Comparison of ENCODE assay signal across 8 cellular contexts in the genomic region with DNA sequence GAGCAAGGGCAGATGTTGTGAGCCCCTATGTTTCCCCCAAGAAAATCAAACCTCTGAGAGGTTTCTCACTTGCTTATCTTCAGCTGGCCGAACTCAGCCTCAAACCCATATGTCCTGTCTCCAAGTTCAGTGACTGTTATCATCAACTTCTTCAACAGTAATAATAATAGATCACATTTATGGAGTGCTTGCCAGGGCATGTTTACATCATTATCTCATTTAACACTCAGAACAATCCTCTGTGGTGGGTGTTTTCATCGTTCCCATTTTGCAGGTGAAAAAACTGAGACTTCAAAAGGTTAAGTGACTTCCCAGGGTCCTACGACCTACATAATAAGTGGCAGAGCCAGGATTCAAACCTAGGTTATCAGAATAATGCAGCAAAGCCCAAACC. TPM values are rescaled to one million over a fixed set of nuclear protein-coding genes. Genes with fewer than 3 reads are reported as not detected.
A peak's percentile ranks its signal among the peaks of the same experiment; 100 is the strongest.
DNase-seq lines count a peak whose midpoint lies in the region; ATAC-seq, FAIRE-seq and TF ChIP-seq lines count a peak whose summit lies in the region.

No MANE protein-coding gene starts in this region.

- ATAC-seq in K562 (no peak), upper lobe of right lung (no peak), GM19035 (IDR thresholded peaks at IDR 0.05; ENCODE audit: unreplicated experiment) (no peak)

- peak overlapping the region; percentile 59 for H3K4me3 Mint-ChIP-seq in activated naive CD4-positive, alpha-beta T cell treated with anti-CD3 and anti-CD28 coated beads, Interleukin-2, amount 10 ng/mL, durations not matched to agents 7 days and 5 days

- peak overlapping the region; percentile 4 for H2BK15ac ChIP-seq in mesenchymal stem cell (ENCODE audit: low read depth, poor library complexity, severe bottlenecking)

- no peaks in the 10 kb centered on the region for H4K20me1 ChIP-seq in K562 (replicated peaks; ENCODE audit: control insufficient read depth, insufficient read depth, low read length)

- no peak for TF ChIP-seq CTCF in K562 (IDR thresholded peaks at IDR 0.05 in 2 of 3, conservative IDR thresholded peaks at IDR 0.05 in 1 of 3; ENCODE audit: insufficient read depth in 2 of 3, low read depth in 1 of 3, low read length in 3 of 3)
- no peak for TF ChIP-seq CTCF in upper lobe of right lung (IDR thresholded peaks at IDR 0.05)

- peaks cover 81% of the 10 kb centered on the region for H3K4me1 Mint-ChIP-seq in activated naive CD4-positive, alpha-beta T cell treated with anti-CD3 and anti-CD28 coated beads, Interleukin-2, amount 10 ng/mL, durations not matched to agents 7 days and 5 days

- no peaks in the 10 kb centered on the region for H3K27me3 Mint-ChIP-seq in activated naive CD4-positive, alpha-beta T cell treated with anti-CD3 and anti-CD28 coated beads, Interleukin-2, amount 10 ng/mL, durations not matched to agents 7 days and 5 days

- H2AK5ac ChIP-seq in mesenchymal stem cell (ENCODE audit: low read length, severe bottlenecking) = no peak overlapping the region

- FAIRE-seq in K562 (lab: Jason Lieb, UNC) = no peak

- H3K4me1 ChIP-seq in K562 (replicated peaks in 1 of 2; ENCODE audit: control insufficient read depth in 2 of 2, insufficient read depth in 2 of 2, low read length in 2 of 2) (peaks cover 35 to 40% of the 10 kb centered on the region in 2 experiments), mesenchymal stem cell (ENCODE audit: control insufficient read depth, insufficient read depth, low read depth, low read length) (peaks cover 36% of the 10 kb centered on the region), upper lobe of right lung (peaks cover 61% of the 10 kb centered on the region)

- H3K9ac ChIP-seq in K562 (ENCODE audit: insufficient read depth in 1 of 2, low read depth in 2 of 2, low read length in 2 of 2) (peak overlapping the region; percentile 65 to 87; a peak in 2 of 4 replicates), mesenchymal stem cell (ENCODE audit: low read length) (peak overlapping the region; percentile 99)

- H3K18ac ChIP-seq in mesenchymal stem cell (ENCODE audit: low read depth in 1 of 2, low read length in 2 of 2) = no peak overlapping the region

- CTCF ChIA-PET in activated naive CD4-positive, alpha-beta T cell treated with anti-CD3 and anti-CD28 coated beads, Interleukin-2, amount 10 ng/mL, durations not matched to agents 7 days and 5 days (lab: Charles Lee) = interaction anchor here (1.1 to 5.2 kb wide), 4 partner anchors 9 to 34 kb away, joined by 3 to 51 read pairs (median 4); no protein-coding TSS in a partner anchor
- CTCF ChIA-PET in K562 (lab: Yijun Ruan, JAX; ENCODE audit: low intra/inter-chr PET ratio) = interaction anchor here (1.3 kb wide), 1 partner anchor 33 kb away, joined by 3 read pairs; no protein-coding TSS in a partner anchor

- H2BK5ac ChIP-seq in mesenchymal stem cell (ENCODE audit: low read depth, low read length, poor library complexity, severe bottlenecking) = no peak overlapping the region

- TF ChIP-seq RAD21 in K562 (CRISPR knock-in tag; conservative IDR thresholded peaks at IDR 0.05 in 1 of 2, IDR thresholded peaks at IDR 0.05 in 1 of 2) = no peak

- POLR2A ChIA-PET in K562 (lab: Yijun Ruan, JAX) = interaction anchor here (1.0 to 3.1 kb wide), 6 partner anchors 9 to 56 kb away, joined by 3 to 10 read pairs (median 6); no protein-coding TSS in a partner anchor

- peak overlapping the region; percentile 5; the same call in 2 of the 3 replicates for H3K27ac ChIP-seq in K562 (ENCODE audit: extremely low read depth, low read depth, low read length)
- H3K27ac ChIP-seq in mesenchymal stem cell (ENCODE audit: low read length, poor library complexity, severe bottlenecking) = peak overlapping the region; percentile 85
- H3K27ac ChIP-seq in upper lobe of right lung = peak overlapping the region; percentile 98

- peak overlapping the region; percentile 55 for H4K91ac ChIP-seq in mesenchymal stem cell (ENCODE audit: low read length)

- H3K79me1 ChIP-seq in mesenchymal stem cell (replicated peaks; ENCODE audit: low read length, poor library complexity, severe bottlenecking) = peaks cover 1% of the 10 kb centered on the region

- H3K14ac ChIP-seq in mesenchymal stem cell (ENCODE audit: low read length in 2 of 2) = no peak overlapping the region

- H3K9me3 ChIP-seq in K562 (replicated peaks; ENCODE audit: control insufficient read depth, insufficient read depth, low read depth, low read length) (no peaks in the 10 kb centered on the region), mesenchymal stem cell (ENCODE audit: control insufficient read depth, low read length) (no peaks in the 10 kb centered on the region), upper lobe of right lung (no peaks in the 10 kb centered on the region)

- no peak overlapping the region for H3K23ac ChIP-seq in mesenchymal stem cell (ENCODE audit: low read length in 2 of 2)

- in situ Hi-C loops in K562 (cut with MboI) = loop anchor here (25.0 kb wide), 1 partner anchor 197 kb away; no protein-coding TSS in a partner anchor

- intact Hi-C loops in K562 (cut with micrococcal nuclease) = loop anchor here (1.0 kb wide), 1 partner anchor 11 kb away; no protein-coding TSS in a partner anchor
- intact Hi-C loops in upper lobe of right lung (cut with DNase I) = no loop called here

- H2BK12ac ChIP-seq in mesenchymal stem cell (ENCODE audit: low read length in 2 of 2) = no peak overlapping the region

- no peaks in the 10 kb centered on the region for H3K9me3 Mint-ChIP-seq in activated naive CD4-positive, alpha-beta T cell treated with anti-CD3 and anti-CD28 coated beads, Interleukin-2, amount 10 ng/mL, durations not matched to agents 7 days and 5 days

- no peak for TF ChIP-seq EP300 in K562 (IDR thresholded peaks at IDR 0.05; ENCODE audit: low read length)

- no peak for DNase-seq in activated naive CD4-positive, alpha-beta T cell treated with anti-CD3 and anti-CD28 coated beads, Interleukin-2, amount 10 ng/mL, durations not matched to agents 7 days and 5 days
- DNase-seq in activated naive CD4-positive, alpha-beta T cell treated with Interleukin-2 at 50 U/mL for 16 hours = no peak
- DNase-seq in K562 (ENCODE audit: extremely low read depth in 1 of 4, low spot score in 3 of 4) = no peak
- DNase-seq in mesenchymal stem cell = no peak
- no peak for DNase-seq in upper lobe of right lung
- no peak for DNase-seq in activated effector memory CD4-positive, alpha-beta T cell treated with anti-CD3 and anti-CD28 coated beads, Interleukin-2, amount 50 U/mL, for 16 hours
- no peak for DNase-seq in T-helper 9 cell

- peak overlapping the region; percentile 94 for H3K27ac Mint-ChIP-seq in activated naive CD4-positive, alpha-beta T cell treated with anti-CD3 and anti-CD28 coated beads, Interleukin-2, amount 10 ng/mL, durations not matched to agents 7 days and 5 days

- H3K36me3 ChIP-seq in K562 (ENCODE audit: control insufficient read depth, insufficient read depth, low read length) (peaks cover 47% of the 10 kb centered on the region), mesenchymal stem cell (ENCODE audit: control insufficient read depth in 1 of 2, insufficient read depth in 2 of 2, low read depth in 1 of 2, low read length in 2 of 2) (peaks cover 23 to 64% of the 10 kb centered on the region in 2 experiments), upper lobe of right lung (peaks cover 30% of the 10 kb centered on the region)

- H3K4me2 ChIP-seq in K562 (ENCODE audit: insufficient read depth, low read length) (peak overlapping the region; percentile 88), mesenchymal stem cell (ENCODE audit: low read length, poor library complexity, severe bottlenecking) (peak overlapping the region; percentile 47)

- H3K9me1 ChIP-seq in K562 (ENCODE audit: control insufficient read depth, insufficient read depth, low read length) = no peaks in the 10 kb centered on the region

- H3K27me3 ChIP-seq in K562 (ENCODE audit: control insufficient read depth in 2 of 2, insufficient read depth in 2 of 2, low read length in 2 of 2) = no peaks in the 10 kb centered on the region
- H3K27me3 ChIP-seq in mesenchymal stem cell (ENCODE audit: control insufficient read depth in 1 of 2, insufficient read depth in 1 of 2, low read length in 2 of 2) = no peaks in the 10 kb centered on the region
- H3K27me3 ChIP-seq in upper lobe of right lung = no peaks in the 10 kb centered on the region

- H4K8ac ChIP-seq in mesenchymal stem cell (ENCODE audit: low read length) = peak overlapping the region; percentile 19

- no peak overlapping the region for H3K4me3 ChIP-seq in K562
- peak overlapping the region in 1 of 2 experiments; percentile 97 for H3K4me3 ChIP-seq in mesenchymal stem cell (ENCODE audit: insufficient read depth in 1 of 2, low read depth in 1 of 2, low read length in 2 of 2)
- peak overlapping the region; percentile 21 for H3K4me3 ChIP-seq in upper lobe of right lung

- H2AFZ ChIP-seq in K562 (ENCODE audit: low read depth, low read length) (no peak overlapping the region), mesenchymal stem cell (ENCODE audit: low read depth, low read length) (no peak overlapping the region)

- H3K4ac ChIP-seq in mesenchymal stem cell (ENCODE audit: low read depth in 1 of 2, low read length in 2 of 2) = no peak overlapping the region

- no TSS peak for BruUV-seq in K562 (replicated peaks; lab: Mats Ljungman, UMichigan)

- H3K79me2 ChIP-seq in K562 (ENCODE audit: control insufficient read depth, insufficient read depth, low read length) = peaks cover 46% of the 10 kb centered on the region

- TF ChIP-seq POLR2A in K562 (conservative IDR thresholded peaks at IDR 0.05) = no peak

- peaks cover 58% of the 10 kb centered on the region for H3K36me3 Mint-ChIP-seq in activated naive CD4-positive, alpha-beta T cell treated with anti-CD3 and anti-CD28 coated beads, Interleukin-2, amount 10 ng/mL, durations not matched to agents 7 days and 5 days

- 32% methylated on average over 3 of the region's 3 CpGs for WGBS in K562 (ENCODE audit: insufficient coverage, low coverage, missing lambda C conversion rate)
- 46% methylated on average over 3 of the region's 3 CpGs for WGBS in mesenchymal stem cell

- H2BK120ac ChIP-seq in mesenchymal stem cell (ENCODE audit: low read depth, low read length) = no peak overlapping the region

RNA-seq across cellular contexts. Expression of gene CAPN2, which starts 3.4 kb away (rescaled TPM):
- 180 and 218 TPM in 2 replicates for total RNA-seq in K562 (2011; cell fraction: chromatin; rRNA removed; ENCODE audit: low replicate concordance)
- total RNA-seq in K562 (2011; cell fraction: nucleolus; rRNA removed) = 119 and 120 TPM in 2 replicates
- total RNA-seq in K562 (2011; cell fraction: nucleoplasm; rRNA removed) = 132 and 165 TPM in 2 replicates
- 116 and 157 TPM in 2 replicates for total RNA-seq in K562 (2014; rRNA removed)
- 80.4 and 84.2 TPM in 2 replicates for total RNA-seq in K562 (2014; rRNA removed; fragmentation: Illumina TruSeq; extraction: Trizol)
- total RNA-seq in K562 (2015; rRNA removed; fragmentation: Illumina TruSeq; extraction: Trizol) = 86.8 and 87.7 TPM in 2 replicates
- total RNA-seq in K562 (2021) = 94.8 and 101 TPM in 2 replicates
- 113 and 120 TPM in 2 replicates for polyA plus RNA-seq in K562 (2011; rRNA removed)
- polyA plus RNA-seq in K562 (2011; cell fraction: cytosol; rRNA removed) = 55.7 and 58.0 TPM in 2 replicates
- polyA plus RNA-seq in K562 (2011; cell fraction: nucleus; rRNA removed) = 254 and 312 TPM in 2 replicates
- 81.1 and 119 TPM in 2 replicates for polyA plus RNA-seq in K562 (2012)
- 92.6 and 102 TPM in 2 replicates for polyA plus RNA-seq in K562 (2014; fragmentation: Illumina TruSeq; extraction: Trizol)
- 10 to 100 TPM; 24.6 to 28.5 TPM for polyA plus RNA-seq in K562 (2014; fragmentation: Nextera tagmentation; extraction: Ambion mirVana)
- polyA plus RNA-seq in K562 (2014; rRNA removed) = 106 and 124 TPM in 2 replicates
- polyA minus RNA-seq in K562 (2011; rRNA and poly(A)+ RNA removed) = 114 and 116 TPM in 2 replicates
- 68.3 and 82.5 TPM in 2 replicates for polyA minus RNA-seq in K562 (2011; cell fraction: cytosol; rRNA and poly(A)+ RNA removed)
- 63.0 and 87.3 TPM in 2 replicates for polyA minus RNA-seq in K562 (2011; cell fraction: nucleus; rRNA and poly(A)+ RNA removed)
- polyA plus RNA-seq in mesenchymal stem cell (2013, experiment 1 of 2) = 247 TPM
- 249 TPM for polyA plus RNA-seq in mesenchymal stem cell (2013, experiment 2 of 2)
- 306 TPM for total RNA-seq in upper lobe of right lung

RNA-seq across cellular contexts. Expression of gene CAPN8, which starts 50.2 kb away (rescaled TPM):
- not detected in 2 replicates for total RNA-seq in K562 (2011; cell fraction: chromatin; rRNA removed; ENCODE audit: low replicate concordance)
- total RNA-seq in K562 (2011; cell fraction: nucleolus; rRNA removed) = not detected in 2 replicates
- total RNA-seq in K562 (2011; cell fraction: nucleoplasm; rRNA removed) = not detected in 2 replicates
- not detected in 2 replicates for total RNA-seq in K562 (2014; rRNA removed)
- total RNA-seq in K562 (2014; rRNA removed; fragmentation: Illumina TruSeq; extraction: Trizol) = not detected in 2 replicates
- not detected in 2 replicates for total RNA-seq in K562 (2015; rRNA removed; fragmentation: Illumina TruSeq; extraction: Trizol)
- total RNA-seq in K562 (2021) = not detected in 2 replicates
- 0.06 TPM in 1 of 2 replicates, not detected in the other for polyA plus RNA-seq in K562 (2011; rRNA removed)
- polyA plus RNA-seq in K562 (2011; cell fraction: cytosol; rRNA removed) = not detected in 2 replicates
- polyA plus RNA-seq in K562 (2011; cell fraction: nucleus; rRNA removed) = not detected in 2 replicates
- polyA plus RNA-seq in K562 (2012) = not detected in 2 replicates
- not detected in 2 replicates for polyA plus RNA-seq in K562 (2014; fragmentation: Illumina TruSeq; extraction: Trizol)
- polyA plus RNA-seq in K562 (2014; fragmentation: Nextera tagmentation; extraction: Ambion mirVana) = not detected
- not detected in 2 replicates for polyA plus RNA-seq in K562 (2014; rRNA removed)
- not detected in 2 replicates for polyA minus RNA-seq in K562 (2011; rRNA and poly(A)+ RNA removed)
- polyA minus RNA-seq in K562 (2011; cell fraction: cytosol; rRNA and poly(A)+ RNA removed) = not detected in 2 replicates
- polyA minus RNA-seq in K562 (2011; cell fraction: nucleus; rRNA and poly(A)+ RNA removed) = not detected in 2 replicates
- not detected for polyA plus RNA-seq in mesenchymal stem cell (2013, experiment 1 of 2)
- 0.08 TPM for polyA plus RNA-seq in mesenchymal stem cell (2013, experiment 2 of 2)
- 83.5 TPM for total RNA-seq in upper lobe of right lung

Comparison
In these comparisons a context has a peak if more than half of its experiments do, and no peak if none do; other contexts are left out.
1. H3K27ac ChIP-seq: peak in every context shown above with its lines; median percentile 98 in upper lobe of right lung; 85 in mesenchymal stem cell; 5 in K562.
2. RNA of gene CAPN8, which starts 50.2 kb away (total RNA-seq): 83.5 TPM in upper lobe of right lung (single experiment); not detected in K562; every median in the first group is over 10 times any median in the second.